Comparison of ENCODE assay signal across 8 cellular contexts in genomic region chr15:83108266-83109219, GRCh38. TPM values are rescaled to one million over a fixed set of nuclear protein-coding genes. Genes with fewer than 3 reads are reported as not detected.
DNase-seq lines count a peak whose midpoint lies in the region; ATAC-seq and TF ChIP-seq lines count a peak whose summit lies in the region.

No MANE protein-coding gene starts in this region.

- POLR2A ChIA-PET in Caco-2 (lab: Charles Lee): no interaction called here

- no peak overlapping the region for H3K27ac ChIP-seq in effector memory CD4-positive, alpha-beta T cell (ENCODE audit: insufficient read depth, low read length, poor library complexity, severe bottlenecking)
- H3K27ac ChIP-seq in muscle layer of duodenum (ENCODE audit: low read length): no peak overlapping the region

- no peaks in the 10 kb centered on the region for H3K36me3 ChIP-seq in effector memory CD4-positive, alpha-beta T cell (ENCODE audit: control insufficient read depth, insufficient read depth, low read length)
- H3K36me3 ChIP-seq in muscle layer of duodenum (ENCODE audit: control insufficient read depth in 1 of 2, insufficient read depth in 2 of 2, low read length in 2 of 2): no peaks in the 10 kb centered on the region
- H3K36me3 ChIP-seq in Caco-2 (ENCODE audit: control insufficient read depth, insufficient read depth, low read length): no peaks in the 10 kb centered on the region

- no peak overlapping the region for H3K27ac Mint-ChIP-seq in Caco-2 (ENCODE audit: unreplicated experiment)

- peaks cover 10% of the 10 kb centered on the region for H3K9me3 Mint-ChIP-seq in Caco-2 (ENCODE audit: unreplicated experiment)

- TF ChIP-seq CTCF in Caco-2 (IDR thresholded peaks at IDR 0.05; ENCODE audit: insufficient read depth in 1 of 2, low read depth in 1 of 2, low read length in 1 of 2, severe bottlenecking in 1 of 2, unreplicated experiment in 1 of 2): no peak

- no TSS peak for BruUV-seq in Caco-2 (replicated peaks; lab: Mats Ljungman, UMichigan)

- no peak overlapping the region for H3K4me3 Mint-ChIP-seq in Caco-2 (ENCODE audit: unreplicated experiment)

- no peaks in the 10 kb centered on the region for H3K36me3 Mint-ChIP-seq in Caco-2 (ENCODE audit: insufficient read depth, unreplicated experiment)

- H3K4me1 Mint-ChIP-seq in Caco-2 (ENCODE audit: low read depth, unreplicated experiment): no peaks in the 10 kb centered on the region

- peak; percentile 13 for DNase-seq in stimulated activated CD4-positive, alpha-beta T cell treated with anti-CD3 and anti-CD28 coated beads, Interleukin-15, amount 100 ng/mL, for 24 hours
- no peak for DNase-seq in stimulated activated CD4-positive, alpha-beta T cell treated with anti-CD3 and anti-CD28 coated beads, Interleukin-4, amount 100 ng/mL, for 24 hours
- DNase-seq in RPMI8226: peak; percentile 54
- no peak for DNase-seq in effector memory CD4-positive, alpha-beta T cell
- no peak for DNase-seq in Caco-2

- peaks cover 9% of the 10 kb centered on the region for H3K4me1 ChIP-seq in effector memory CD4-positive, alpha-beta T cell (ENCODE audit: control insufficient read depth, insufficient read depth, low read length, poor library complexity, severe bottlenecking)
- peaks cover 0 to 9% of the 10 kb centered on the region in 2 donors for H3K4me1 ChIP-seq in muscle layer of duodenum (ENCODE audit: control insufficient read depth in 1 of 2, insufficient read depth in 2 of 2, low read length in 2 of 2)
- no peaks in the 10 kb centered on the region for H3K4me1 ChIP-seq in Caco-2

- H3K9me3 ChIP-seq in effector memory CD4-positive, alpha-beta T cell (ENCODE audit: control insufficient read depth, low read length): no peaks in the 10 kb centered on the region
- H3K9me3 ChIP-seq in muscle layer of duodenum (ENCODE audit: control insufficient read depth in 1 of 2, low read length in 2 of 2) (no peaks in the 10 kb centered on the region), Caco-2 (no peaks in the 10 kb centered on the region)

- ATAC-seq in HG02943 (IDR thresholded peaks at IDR 0.05; ENCODE audit: low read depth, unreplicated experiment) (peak; percentile 48), GM18858 (IDR thresholded peaks at IDR 0.05; ENCODE audit: unreplicated experiment) (no peak)

- H3K27me3 Mint-ChIP-seq in Caco-2 (ENCODE audit: insufficient read depth, unreplicated experiment): peaks cover 4% of the 10 kb centered on the region

- H3K4me3 ChIP-seq in effector memory CD4-positive, alpha-beta T cell (ENCODE audit: insufficient read depth, low read depth, low read length, poor library complexity, severe bottlenecking): peak overlapping the region; percentile 36
- peak overlapping the region; percentile 45 to 84 for H3K4me3 ChIP-seq in muscle layer of duodenum (ENCODE audit: low read depth in 1 of 2, low read length in 2 of 2)
- no peak overlapping the region for H3K4me3 ChIP-seq in Caco-2 (ENCODE audit: low read depth, low read length)

- peaks cover 11% of the 10 kb centered on the region for H3K27me3 ChIP-seq in effector memory CD4-positive, alpha-beta T cell (replicated peaks; ENCODE audit: control insufficient read depth, insufficient read depth, low read length, poor library complexity, severe bottlenecking)
- H3K27me3 ChIP-seq in muscle layer of duodenum (ENCODE audit: low read depth, low read length) (peaks cover 4% of the 10 kb centered on the region), Caco-2 (replicated peaks; ENCODE audit: control insufficient read depth, insufficient read depth, low read length) (no peaks in the 10 kb centered on the region; the same call in 1 of the 2 replicates)

- intact Hi-C loops in Caco-2 (cut with micrococcal nuclease; ENCODE audit: unreplicated experiment): no loop called here

- CTCF ChIA-PET in Caco-2 (lab: Charles Lee): no interaction called here

RNA-seq across cellular contexts. Expression of gene TM6SF1, which starts 1.1 kb away (rescaled TPM):
- not detected in 2 replicates for total RNA-seq in Caco-2 (2022)

RNA-seq across cellular contexts. Expression of gene BTBD1, which starts 41.5 kb away (rescaled TPM):
- 34.1 and 36.1 TPM in 2 replicates for total RNA-seq in Caco-2 (2022)

Comparison
In these comparisons a context has a peak if more than half of its experiments do, and no peak if none do; other contexts are left out.
1. DNase-seq: peak in stimulated activated CD4-positive, alpha-beta T cell treated with anti-CD3 and anti-CD28 coated beads, Interleukin-15, amount 100 ng/mL, for 24 hours (single experiment) and RPMI8226 (single experiment); none in stimulated activated CD4-positive, alpha-beta T cell treated with anti-CD3 and anti-CD28 coated beads, Interleukin-4, amount 100 ng/mL, for 24 hours (single experiment), effector memory CD4-positive, alpha-beta T cell (0 of 3) and Caco-2 (0 of 2).